Comparison of ENCODE assay signal across 23 cellular contexts in the genomic region with DNA sequence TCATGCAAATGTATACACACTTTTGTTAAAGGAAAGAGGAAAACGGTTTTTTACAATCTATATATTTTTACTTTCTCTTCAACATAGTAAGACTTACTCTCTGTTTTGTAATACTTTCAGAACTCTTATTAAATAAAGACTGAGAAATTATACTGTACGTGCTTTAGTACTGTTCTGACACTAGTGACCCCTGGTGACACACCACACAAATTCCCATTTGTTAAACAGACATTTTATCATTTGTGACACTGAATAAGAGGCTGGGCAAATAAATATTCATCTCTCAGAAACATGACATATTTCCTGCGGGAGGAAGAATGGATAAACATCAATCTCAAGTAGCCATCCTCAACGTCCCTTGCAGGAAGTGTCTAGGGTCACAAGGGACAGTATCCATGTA.
DNase-seq lines count a peak whose midpoint lies in the region; ATAC-seq, FAIRE-seq and TF ChIP-seq lines count a peak whose summit lies in the region.
"Had no signal": no experiment of that assay in that cellular context is flagged by ENCODE, and none has a peak within 500 bp of the region (broad histone marks: within the 10 kb centered on the region; RNA-seq: fewer than 3 reads in every experiment).

No MANE protein-coding gene starts in this region.

- H3K36me3 ChIP-seq in pancreas (no peaks in the 10 kb centered on the region), osteoblast (ENCODE audit: insufficient read depth, low read length) (no peaks in the 10 kb centered on the region)
- H3K36me3 ChIP-seq: Peyer's patch, SJCRH30 had no signal

- no peaks in the 10 kb centered on the region for H4K20me1 ChIP-seq in osteoblast (ENCODE audit: insufficient read depth, low read length)

- ATAC-seq in pancreas: peak; percentile 40 to 81 (median 66)

- intact Hi-C loops in pancreas (cut with DNase I): no loop called here

- no peak overlapping the region for H3K4me2 ChIP-seq in osteoblast (ENCODE audit: insufficient read depth, low read length)

- 14 to 18% methylated on average over 4 of the region's 4 CpGs for WGBS in pancreas, 2 donors

- no peaks in the 10 kb centered on the region for H3K79me2 ChIP-seq in osteoblast (ENCODE audit: insufficient read depth, low read length)

- H2AFZ ChIP-seq in osteoblast (ENCODE audit: low read length): no peak overlapping the region

- H3K27ac ChIP-seq in VCaP (no peak overlapping the region), pancreas (no peak overlapping the region), osteoblast (ENCODE audit: low read depth, low read length) (no peak overlapping the region)
- H3K27ac ChIP-seq: 22Rv1, Peyer's patch, SJCRH30 had no signal

- H3K27me3 ChIP-seq in pancreas (no peaks in the 10 kb centered on the region), osteoblast (ENCODE audit: insufficient read depth, low read length) (no peaks in the 10 kb centered on the region)
- H3K27me3 ChIP-seq: Peyer's patch, SJCRH30 had no signal

- H3K9me3 ChIP-seq in pancreas (no peaks in the 10 kb centered on the region), osteoblast (ENCODE audit: low read depth, low read length) (no peaks in the 10 kb centered on the region)
- H3K9me3 ChIP-seq: Peyer's patch, SJCRH30 had no signal

- peak; percentile 26 for TF ChIP-seq CTCF in VCaP (conservative IDR thresholded peaks at IDR 0.05)
- TF ChIP-seq CTCF in pancreas (IDR thresholded peaks at IDR 0.05): no peak
- no peak for TF ChIP-seq CTCF in osteoblast (IDR thresholded peaks at IDR 0.05; ENCODE audit: extremely low read depth, low read depth, low read length)

- H3K4me1 ChIP-seq in pancreas: no peaks in the 10 kb centered on the region
- H3K4me1 ChIP-seq in osteoblast (ENCODE audit: insufficient read depth, low read length): no peaks in the 10 kb centered on the region
- H3K4me1 ChIP-seq: Peyer's patch, SJCRH30 had no signal

- H3K4me3 ChIP-seq in pancreas: no peak overlapping the region
- no peak overlapping the region for H3K4me3 ChIP-seq in osteoblast (ENCODE audit: insufficient read depth, low read length)
- H3K4me3 ChIP-seq: Peyer's patch, SJCRH30 had no signal

- peak; percentile 57 for FAIRE-seq in HTR-8/SVneo (lab: Jason Lieb, UNC)
- FAIRE-seq in pancreas (lab: Jason Lieb, UNC): no peak
- FAIRE-seq: GM19239 had no signal

- DNase-seq in NCI-H748 (lab: John Stamatoyannopoulos, UW; ENCODE audit: unreplicated experiment): peak; percentile 21
- DNase-seq in NCI-H748 treated with DMSO at 0.1 percent for 48 hours (lab: John Stamatoyannopoulos, UW): no peak
- no peak for DNase-seq in HTR-8/SVneo (ENCODE audit: insufficient read length, low spot score)
- DNase-seq in pancreas: no peak
- no peak for DNase-seq in A172 (ENCODE audit: low spot score)
- no peak for DNase-seq in osteoblast (ENCODE audit: insufficient read length, low spot score, missing footprints)
- DNase-seq in ureter (ENCODE audit: low spot score): no peak
- DNase-seq: AML-193; C1 segment of cervical spinal cord; CD8-positive, alpha-beta memory T cell; DMS79; MM.1S; NCI-H1048; NCI-H1417 treated with DMSO at 0.1 percent for 48 hours; NCI-H187; NCI-H446 treated with DMSO at 0.1 percent for 48 hours; NCI-H526 treated with DMSO at 0.1 percent for 48 hours; NK-92 treated with Interleukin-12 subunit alpha and Interleukin-12 subunit beta, amount 100 ng/mL, for 24 hours; Peyer's patch; SJCRH30 had no signal
